Comparison of ENCODE assay signal across 12 cellular contexts in the genomic region with DNA sequence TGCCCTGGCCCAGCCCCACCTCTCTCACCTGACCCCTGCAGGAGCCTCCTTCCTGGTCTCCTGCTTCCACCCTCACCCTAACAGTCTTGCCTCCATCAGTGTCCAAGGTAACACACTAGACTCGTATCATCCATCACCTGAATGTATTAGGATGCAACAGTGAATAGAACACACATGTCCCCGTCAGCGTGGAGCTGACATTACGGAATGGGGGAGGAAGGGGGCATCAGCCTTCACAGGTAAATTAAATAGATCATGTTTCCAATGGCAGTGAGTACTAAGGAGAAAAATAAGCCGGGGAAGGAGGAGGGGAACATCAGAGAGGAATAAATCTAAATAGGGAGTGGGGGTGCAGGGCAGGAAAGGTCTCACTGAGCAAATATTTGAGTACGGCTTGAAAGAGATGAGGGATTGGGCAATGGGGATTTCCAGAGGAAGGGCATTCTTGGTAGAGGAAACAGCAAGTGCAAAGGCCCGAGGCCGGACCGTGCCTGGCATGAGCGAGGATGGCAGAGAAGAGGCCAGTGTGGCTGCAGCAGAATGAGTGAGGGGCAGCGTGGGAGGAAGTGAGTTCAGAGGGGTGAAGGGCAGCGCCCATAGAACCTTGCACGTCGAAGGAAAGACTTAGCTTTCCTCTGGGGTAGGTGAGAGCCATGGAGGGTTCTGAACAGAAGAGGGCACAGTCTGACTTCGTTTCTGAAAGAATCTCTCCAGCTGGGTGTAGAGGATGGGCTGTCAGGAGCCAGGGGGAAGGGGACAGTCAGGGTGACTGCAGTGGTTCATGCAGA.
A peak's percentile ranks its signal among the peaks of the same experiment; 100 is the strongest.
DNase-seq lines count a peak whose midpoint lies in the region; ATAC-seq, FAIRE-seq and TF ChIP-seq lines count a peak whose summit lies in the region.
"Had no signal": no experiment of that assay in that cellular context is flagged by ENCODE, and none has a peak within 500 bp of the region (broad histone marks: within the 10 kb centered on the region; RNA-seq: fewer than 3 reads in every experiment).

No MANE protein-coding gene starts in this region.

- H3K27me3 Mint-ChIP-seq in activated naive CD8-positive, alpha-beta T cell treated with anti-CD3 and anti-CD28 coated beads, Interleukin-2, amount 10 ng/mL, durations not matched to agents 7 days and 5 days = peaks cover 38% of the 10 kb centered on the region
- H3K27me3 Mint-ChIP-seq in activated naive CD8-positive, alpha-beta T cell treated with anti-CD3 and anti-CD28 coated beads for 36 hours = peaks cover 2% of the 10 kb centered on the region
- H3K27me3 Mint-ChIP-seq: activated naive CD8-positive, alpha-beta T cell had no signal

- TF ChIP-seq EP300 in HepG2 (IDR thresholded peaks at IDR 0.05; ENCODE audit: low read depth in 2 of 2, low read length in 2 of 2) = peak; percentile 95 to 100
- peak; percentile 99 for TF ChIP-seq EP300 in HepG2 (CRISPR knock-in tag; IDR thresholded peaks at IDR 0.05; ENCODE audit: borderline replicate concordance)

- H3K27ac ChIP-seq in HepG2 (ENCODE audit: extremely low read length, insufficient read depth, low read length) (peak overlapping the region; percentile 91), uterus (peak overlapping the region; percentile 55 to 57)
- H3K27ac ChIP-seq: parathyroid adenoma had no signal

- H3K9me3 ChIP-seq in HepG2 (ENCODE audit: low read length) (no peaks in the 10 kb centered on the region), uterus (no peaks in the 10 kb centered on the region)

- POLR2A ChIA-PET in activated naive CD8-positive, alpha-beta T cell treated with anti-CD3 and anti-CD28 coated beads, Interleukin-2, amount 10 ng/mL, durations not matched to agents 7 days and 5 days (lab: Charles Lee) = no interaction called here
- POLR2A ChIA-PET in HepG2 (lab: Yijun Ruan, JAX) = interaction anchor here (1.0 to 9.9 kb wide), 46 partner anchors 9 to 1215 kb away, joined by 3 to 299 read pairs (median 6); a partner anchor contains a TSS

- no peaks in the 10 kb centered on the region for H3K9me3 Mint-ChIP-seq in activated naive CD8-positive, alpha-beta T cell treated with anti-CD3 and anti-CD28 coated beads, Interleukin-2, amount 10 ng/mL, durations not matched to agents 7 days and 5 days
- H3K9me3 Mint-ChIP-seq in activated naive CD8-positive, alpha-beta T cell treated with anti-CD3 and anti-CD28 coated beads for 36 hours = no peaks in the 10 kb centered on the region

- no peak for DNase-seq in activated naive CD8-positive, alpha-beta T cell treated with anti-CD3 and anti-CD28 coated beads, Interleukin-2, amount 10 ng/mL, durations not matched to agents 7 days and 5 days
- no peak for DNase-seq in activated naive CD8-positive, alpha-beta T cell treated with anti-CD3 and anti-CD28 coated beads for 36 hours
- peak; percentile 72 for DNase-seq in bronchial epithelial cell (ENCODE audit: low read depth)
- DNase-seq in HepG2 (ENCODE audit: low spot score) = peak; percentile 99
- no peak for DNase-seq in uterus
- no peak for DNase-seq in LoVo (ENCODE audit: low spot score)
- no peak for DNase-seq in NCI-H345 treated with DMSO at 0.1 percent for 48 hours (lab: John Stamatoyannopoulos, UW; ENCODE audit: unreplicated experiment)
- DNase-seq: activated CD4-positive, CD25-positive, alpha-beta regulatory T cell; glutamatergic neuron had no signal

- WGBS in HepG2 (ENCODE audit: low lambda C conversion rate) = under 1% methylated on average over 15 of the region's 15 CpGs

- no peaks in the 10 kb centered on the region for H3K36me3 Mint-ChIP-seq in activated naive CD8-positive, alpha-beta T cell treated with anti-CD3 and anti-CD28 coated beads, Interleukin-2, amount 10 ng/mL, durations not matched to agents 7 days and 5 days
- H3K36me3 Mint-ChIP-seq in activated naive CD8-positive, alpha-beta T cell treated with anti-CD3 and anti-CD28 coated beads for 36 hours = no peaks in the 10 kb centered on the region
- H3K36me3 Mint-ChIP-seq: activated naive CD8-positive, alpha-beta T cell had no signal

- ATAC-seq in activated naive CD8-positive, alpha-beta T cell treated with anti-CD3 and anti-CD28 coated beads, Interleukin-2, amount 10 ng/mL, durations not matched to agents 7 days and 5 days (ENCODE audit: low read depth) = peak; percentile 31
- peak; percentile 74 for ATAC-seq in HepG2
- ATAC-seq in HG03159 (IDR thresholded peaks at IDR 0.05; ENCODE audit: unreplicated experiment) = no peak

- peak overlapping the region; percentile 14 for H3K27ac Mint-ChIP-seq in activated naive CD8-positive, alpha-beta T cell treated with anti-CD3 and anti-CD28 coated beads, Interleukin-2, amount 10 ng/mL, durations not matched to agents 7 days and 5 days
- H3K27ac Mint-ChIP-seq in activated naive CD8-positive, alpha-beta T cell treated with anti-CD3 and anti-CD28 coated beads for 36 hours = no peak overlapping the region
- H3K27ac Mint-ChIP-seq: activated naive CD8-positive, alpha-beta T cell had no signal

- intact Hi-C loops in HepG2 (cut with micrococcal nuclease; ENCODE audit: unreplicated experiment) (loop anchor here (1.0 to 5.0 kb wide), 5 partner anchors 10 to 208 kb away; a partner anchor contains a TSS), uterus (cut with DNase I; ENCODE audit: low total_unique reads) (no loop called here)

- TF ChIP-seq POLR2A in HepG2 (IDR thresholded peaks at IDR 0.05; ENCODE audit: insufficient read depth in 1 of 2, low read depth in 2 of 2, low read length in 2 of 2) (no peak; a peak in 1 of 4 replicates), uterus (IDR thresholded peaks at IDR 0.05) (no peak)

- peak overlapping the region; percentile 95 for H3K4me2 ChIP-seq in HepG2 (ENCODE audit: low read depth, low read length)

- H3K36me3 ChIP-seq in bronchial epithelial cell (ENCODE audit: control insufficient read depth, insufficient read depth, low read length) = no peaks in the 10 kb centered on the region
- no peaks in the 10 kb centered on the region for H3K36me3 ChIP-seq in HepG2 (replicated peaks in 1 of 2; ENCODE audit: control insufficient read depth in 1 of 2, insufficient read depth in 2 of 2, low read length in 2 of 2)
- no peaks in the 10 kb centered on the region for H3K36me3 ChIP-seq in uterus

- H2AFZ ChIP-seq in HepG2 (ENCODE audit: low read length) = no peak overlapping the region
- H2AFZ ChIP-seq: parathyroid adenoma had no signal

- no peak overlapping the region for H3K4me3 Mint-ChIP-seq in activated naive CD8-positive, alpha-beta T cell treated with anti-CD3 and anti-CD28 coated beads, Interleukin-2, amount 10 ng/mL, durations not matched to agents 7 days and 5 days
- H3K4me3 Mint-ChIP-seq in activated naive CD8-positive, alpha-beta T cell treated with anti-CD3 and anti-CD28 coated beads for 36 hours = no peak overlapping the region
- H3K4me3 Mint-ChIP-seq: activated naive CD8-positive, alpha-beta T cell had no signal

- CTCF ChIA-PET in HepG2 (lab: Yijun Ruan, JAX; ENCODE audit: low intra/inter-chr PET ratio, low total read pairs) = interaction anchor here (1.8 kb wide), 1 partner anchor 60 kb away, joined by 10 read pairs; no protein-coding TSS in a partner anchor

- peaks cover 12% of the 10 kb centered on the region for H3K4me1 Mint-ChIP-seq in activated naive CD8-positive, alpha-beta T cell treated with anti-CD3 and anti-CD28 coated beads, Interleukin-2, amount 10 ng/mL, durations not matched to agents 7 days and 5 days
- no peaks in the 10 kb centered on the region for H3K4me1 Mint-ChIP-seq in activated naive CD8-positive, alpha-beta T cell treated with anti-CD3 and anti-CD28 coated beads for 36 hours

- no peaks in the 10 kb centered on the region for H3K79me2 ChIP-seq in HepG2 (ENCODE audit: insufficient read depth, low read length)
- H3K79me2 ChIP-seq: parathyroid adenoma had no signal

- no TSS peak for BruUV-seq in HepG2 (replicated peaks; lab: Mats Ljungman, UMichigan)

- peak overlapping the region; percentile 81 for H3K9ac ChIP-seq in HepG2 (ENCODE audit: insufficient read depth, low read depth, low read length)
- H3K9ac ChIP-seq: parathyroid adenoma had no signal

- H3K4me1 ChIP-seq in HepG2 (ENCODE audit: insufficient read depth, low read length) (peaks cover 100% of the 10 kb centered on the region), uterus (peaks cover 0 to 3% of the 10 kb centered on the region in 2 donors)

- in situ Hi-C loops in HepG2 (cut with HindIII; ENCODE audit: extremely low pct_ligation_motif_present, low pct_unique_long_range_greater_than_20kb) = loop anchor here (5.0 kb wide), 2 partner anchors 62 to 108 kb away; no protein-coding TSS in a partner anchor

- H4K20me1 ChIP-seq in HepG2 (ENCODE audit: insufficient read depth, low read length) = no peaks in the 10 kb centered on the region

- H3K4me3 ChIP-seq in bronchial epithelial cell (ENCODE audit: low read depth, low read length) (no peak overlapping the region), HepG2 (replicated peaks in 1 of 3; ENCODE audit: insufficient read depth in 1 of 3, low read depth in 2 of 3, low read length in 3 of 3) (peak overlapping the region; percentile 13 to 64 (median 37); a peak in 5 of 6 replicates), uterus (no peak overlapping the region)

- peak; percentile 72 for TF ChIP-seq RAD21 in HepG2 (CRISPR knock-in tag; IDR thresholded peaks at IDR 0.05)

- FAIRE-seq in bronchial epithelial cell (lab: Jason Lieb, UNC) (no peak), HepG2 (lab: Jason Lieb, UNC) (peak; percentile 97)

- H3K27me3 ChIP-seq in bronchial epithelial cell (ENCODE audit: control insufficient read depth, insufficient read depth, low read length) (peaks cover 2% of the 10 kb centered on the region), HepG2 (ENCODE audit: control insufficient read depth in 1 of 2, insufficient read depth in 2 of 2, low read length in 2 of 2) (no peaks in the 10 kb centered on the region), uterus (no peaks in the 10 kb centered on the region)

- TF ChIP-seq CTCF in bronchial epithelial cell (IDR thresholded peaks at IDR 0.05; ENCODE audit: insufficient read depth, low read length, severe bottlenecking) (peak; percentile 22), HepG2 (CRISPR knock-in tag; IDR thresholded peaks at IDR 0.05) (peak; percentile 85), uterus (IDR thresholded peaks at IDR 0.05) (no peak)

TF ChIP-seq in HepG2, 621 proteins besides CTCF, POLR2A, EP300 and RAD21 (continues in another document):
- TF ChIP-seq RBM22 (optimal IDR thresholded peaks at IDR 0.05; ENCODE audit: low read length) (peak; percentile 13), NAIF1 (CRISPR knock-in tag; IDR thresholded peaks at IDR 0.05; ENCODE audit: borderline replicate concordance) (no peak), ZNF879 (CRISPR knock-in tag; IDR thresholded peaks at IDR 0.05) (no peak; the same call in 1 of the 2 replicates)
- TF ChIP-seq, protein P1, sequence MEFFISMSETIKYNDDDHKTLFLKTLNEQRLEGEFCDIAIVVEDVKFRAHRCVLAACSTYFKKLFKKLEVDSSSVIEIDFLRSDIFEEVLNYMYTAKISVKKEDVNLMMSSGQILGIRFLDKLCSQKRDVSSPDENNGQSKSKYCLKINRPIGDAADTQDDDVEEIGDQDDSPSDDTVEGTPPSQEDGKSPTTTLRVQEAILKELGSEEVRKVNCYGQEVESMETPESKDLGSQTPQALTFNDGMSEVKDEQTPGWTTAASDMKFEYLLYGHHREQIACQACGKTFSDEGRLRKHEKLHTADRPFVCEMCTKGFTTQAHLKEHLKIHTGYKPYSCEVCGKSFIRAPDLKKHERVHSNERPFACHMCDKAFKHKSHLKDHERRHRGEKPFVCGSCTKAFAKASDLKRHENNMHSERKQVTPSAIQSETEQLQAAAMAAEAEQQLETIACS (CRISPR knock-in tag; IDR thresholded peaks at IDR 0.05) = peak; percentile 9; the same call in 1 of the 2 replicates

Comparison
In these comparisons a context has a peak if more than half of its experiments do, and no peak if none do; other contexts are left out.
1. DNase-seq: peak in bronchial epithelial cell (single experiment) and HepG2 (single experiment); none in activated naive CD8-positive, alpha-beta T cell treated with anti-CD3 and anti-CD28 coated beads, Interleukin-2, amount 10 ng/mL, durations not matched to agents 7 days and 5 days (single experiment), activated naive CD8-positive, alpha-beta T cell treated with anti-CD3 and anti-CD28 coated beads for 36 hours (single experiment), uterus (0 of 2), LoVo (single experiment) and NCI-H345 treated with DMSO at 0.1 percent for 48 hours (single experiment).
2. H3K4me3 ChIP-seq: peak in HepG2 (3 of 3); none in bronchial epithelial cell (single experiment) and uterus (0 of 2).
3. CTCF ChIP-seq: peak in bronchial epithelial cell (single experiment) and HepG2 (single experiment); none in uterus (0 of 4).